In the genomic region with DNA sequence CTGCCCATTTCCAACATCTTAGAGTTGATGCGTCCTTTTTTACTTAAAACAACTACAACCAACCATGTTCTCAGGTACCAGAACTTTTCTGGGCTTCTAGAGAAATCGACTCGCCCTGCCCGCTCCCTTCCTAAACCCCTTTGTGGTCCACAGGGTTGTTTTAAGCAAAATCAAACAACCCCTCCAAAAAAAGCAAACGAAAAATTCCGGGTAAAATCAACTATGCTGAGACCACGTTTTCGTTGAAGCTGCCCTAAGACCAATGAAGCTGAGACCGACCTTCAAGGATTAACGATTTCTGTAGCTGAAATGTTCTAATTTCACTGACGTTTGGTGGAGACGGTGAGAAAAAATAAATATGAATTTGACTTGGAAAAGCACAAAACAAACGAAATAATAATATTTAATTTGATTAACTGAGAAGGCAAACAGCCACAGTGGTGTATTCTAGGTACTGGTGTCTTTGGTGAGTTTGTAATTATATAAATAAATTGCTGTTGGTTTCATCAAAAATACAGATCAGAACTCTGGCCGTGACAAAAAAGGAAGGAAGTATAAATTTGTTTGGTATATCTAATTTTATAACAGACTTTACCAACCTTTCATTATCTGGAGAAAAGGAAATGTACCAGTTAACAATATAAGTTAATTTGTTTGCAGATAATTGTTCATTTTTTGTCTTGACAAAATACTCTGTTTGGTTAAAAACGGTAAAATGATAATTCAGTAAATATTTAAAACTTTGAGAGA, we compare ENCODE assay signal across 1 cellular context.
TF ChIP-seq lines count a peak whose summit lies in the region.

No MANE protein-coding gene starts in this region.

TF ChIP-seq in GM23338, 12 proteins besides CTCF, POLR2A, EP300 and RAD21 (continued from another document):
- TF ChIP-seq, protein P1, sequence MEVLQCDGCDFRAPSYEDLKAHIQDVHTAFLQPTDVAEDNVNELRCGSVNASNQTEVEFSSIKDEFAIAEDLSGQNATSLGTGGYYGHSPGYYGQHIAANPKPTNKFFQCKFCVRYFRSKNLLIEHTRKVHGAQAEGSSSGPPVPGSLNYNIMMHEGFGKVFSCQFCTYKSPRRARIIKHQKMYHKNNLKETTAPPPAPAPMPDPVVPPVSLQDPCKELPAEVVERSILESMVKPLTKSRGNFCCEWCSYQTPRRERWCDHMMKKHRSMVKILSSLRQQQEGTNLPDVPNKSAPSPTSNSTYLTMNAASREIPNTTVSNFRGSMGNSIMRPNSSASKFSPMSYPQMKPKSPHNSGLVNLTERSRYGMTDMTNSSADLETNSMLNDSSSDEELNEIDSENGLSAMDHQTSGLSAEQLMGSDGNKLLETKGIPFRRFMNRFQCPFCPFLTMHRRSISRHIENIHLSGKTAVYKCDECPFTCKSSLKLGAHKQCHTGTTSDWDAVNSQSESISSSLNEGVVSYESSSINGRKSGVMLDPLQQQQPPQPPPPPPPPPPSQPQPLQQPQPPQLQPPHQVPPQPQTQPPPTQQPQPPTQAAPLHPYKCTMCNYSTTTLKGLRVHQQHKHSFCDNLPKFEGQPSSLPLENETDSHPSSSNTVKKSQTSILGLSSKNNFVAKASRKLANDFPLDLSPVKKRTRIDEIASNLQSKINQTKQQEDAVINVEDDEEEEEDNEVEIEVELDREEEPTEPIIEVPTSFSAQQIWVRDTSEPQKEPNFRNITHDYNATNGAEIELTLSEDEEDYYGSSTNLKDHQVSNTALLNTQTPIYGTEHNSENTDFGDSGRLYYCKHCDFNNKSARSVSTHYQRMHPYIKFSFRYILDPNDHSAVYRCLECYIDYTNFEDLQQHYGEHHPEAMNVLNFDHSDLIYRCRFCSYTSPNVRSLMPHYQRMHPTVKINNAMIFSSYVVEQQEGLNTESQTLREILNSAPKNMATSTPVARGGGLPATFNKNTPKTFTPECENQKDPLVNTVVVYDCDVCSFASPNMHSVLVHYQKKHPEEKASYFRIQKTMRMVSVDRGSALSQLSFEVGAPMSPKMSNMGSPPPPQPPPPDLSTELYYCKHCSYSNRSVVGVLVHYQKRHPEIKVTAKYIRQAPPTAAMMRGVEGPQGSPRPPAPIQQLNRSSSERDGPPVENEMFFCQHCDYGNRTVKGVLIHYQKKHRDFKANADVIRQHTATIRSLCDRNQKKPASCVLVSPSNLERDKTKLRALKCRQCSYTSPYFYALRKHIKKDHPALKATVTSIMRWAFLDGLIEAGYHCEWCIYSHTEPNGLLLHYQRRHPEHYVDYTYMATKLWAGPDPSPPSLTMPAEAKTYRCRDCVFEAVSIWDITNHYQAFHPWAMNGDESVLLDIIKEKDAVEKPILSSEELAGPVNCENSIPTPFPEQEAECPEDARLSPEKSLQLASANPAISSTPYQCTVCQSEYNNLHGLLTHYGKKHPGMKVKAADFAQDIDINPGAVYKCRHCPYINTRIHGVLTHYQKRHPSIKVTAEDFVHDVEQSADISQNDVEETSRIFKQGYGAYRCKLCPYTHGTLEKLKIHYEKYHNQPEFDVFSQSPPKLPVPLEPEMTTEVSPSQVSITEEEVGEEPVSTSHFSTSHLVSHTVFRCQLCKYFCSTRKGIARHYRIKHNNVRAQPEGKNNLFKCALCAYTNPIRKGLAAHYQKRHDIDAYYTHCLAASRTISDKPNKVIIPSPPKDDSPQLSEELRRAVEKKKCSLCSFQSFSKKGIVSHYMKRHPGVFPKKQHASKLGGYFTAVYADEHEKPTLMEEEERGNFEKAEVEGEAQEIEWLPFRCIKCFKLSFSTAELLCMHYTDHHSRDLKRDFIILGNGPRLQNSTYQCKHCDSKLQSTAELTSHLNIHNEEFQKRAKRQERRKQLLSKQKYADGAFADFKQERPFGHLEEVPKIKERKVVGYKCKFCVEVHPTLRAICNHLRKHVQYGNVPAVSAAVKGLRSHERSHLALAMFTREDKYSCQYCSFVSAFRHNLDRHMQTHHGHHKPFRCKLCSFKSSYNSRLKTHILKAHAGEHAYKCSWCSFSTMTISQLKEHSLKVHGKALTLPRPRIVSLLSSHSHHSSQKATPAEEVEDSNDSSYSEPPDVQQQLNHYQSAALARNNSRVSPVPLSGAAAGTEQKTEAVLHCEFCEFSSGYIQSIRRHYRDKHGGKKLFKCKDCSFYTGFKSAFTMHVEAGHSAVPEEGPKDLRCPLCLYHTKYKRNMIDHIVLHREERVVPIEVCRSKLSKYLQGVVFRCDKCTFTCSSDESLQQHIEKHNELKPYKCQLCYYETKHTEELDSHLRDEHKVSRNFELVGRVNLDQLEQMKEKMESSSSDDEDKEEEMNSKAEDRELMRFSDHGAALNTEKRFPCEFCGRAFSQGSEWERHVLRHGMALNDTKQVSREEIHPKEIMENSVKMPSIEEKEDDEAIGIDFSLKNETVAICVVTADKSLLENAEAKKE (CRISPR knock-in tag; IDR thresholded peaks at IDR 0.05), result no peak
- TF ChIP-seq, protein P2, sequence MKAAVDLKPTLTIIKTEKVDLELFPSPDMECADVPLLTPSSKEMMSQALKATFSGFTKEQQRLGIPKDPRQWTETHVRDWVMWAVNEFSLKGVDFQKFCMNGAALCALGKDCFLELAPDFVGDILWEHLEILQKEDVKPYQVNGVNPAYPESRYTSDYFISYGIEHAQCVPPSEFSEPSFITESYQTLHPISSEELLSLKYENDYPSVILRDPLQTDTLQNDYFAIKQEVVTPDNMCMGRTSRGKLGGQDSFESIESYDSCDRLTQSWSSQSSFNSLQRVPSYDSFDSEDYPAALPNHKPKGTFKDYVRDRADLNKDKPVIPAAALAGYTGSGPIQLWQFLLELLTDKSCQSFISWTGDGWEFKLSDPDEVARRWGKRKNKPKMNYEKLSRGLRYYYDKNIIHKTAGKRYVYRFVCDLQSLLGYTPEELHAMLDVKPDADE (IDR thresholded peaks at IDR 0.05), result no peak
- TF ChIP-seq EZH2phosphoT487 (IDR thresholded peaks at IDR 0.05; ENCODE audit: unreplicated experiment) (no peak), EZH2 (IDR thresholded peaks at IDR 0.05; ENCODE audit: low read depth, unreplicated experiment) (no peak)
- TF ChIP-seq, protein P3, sequence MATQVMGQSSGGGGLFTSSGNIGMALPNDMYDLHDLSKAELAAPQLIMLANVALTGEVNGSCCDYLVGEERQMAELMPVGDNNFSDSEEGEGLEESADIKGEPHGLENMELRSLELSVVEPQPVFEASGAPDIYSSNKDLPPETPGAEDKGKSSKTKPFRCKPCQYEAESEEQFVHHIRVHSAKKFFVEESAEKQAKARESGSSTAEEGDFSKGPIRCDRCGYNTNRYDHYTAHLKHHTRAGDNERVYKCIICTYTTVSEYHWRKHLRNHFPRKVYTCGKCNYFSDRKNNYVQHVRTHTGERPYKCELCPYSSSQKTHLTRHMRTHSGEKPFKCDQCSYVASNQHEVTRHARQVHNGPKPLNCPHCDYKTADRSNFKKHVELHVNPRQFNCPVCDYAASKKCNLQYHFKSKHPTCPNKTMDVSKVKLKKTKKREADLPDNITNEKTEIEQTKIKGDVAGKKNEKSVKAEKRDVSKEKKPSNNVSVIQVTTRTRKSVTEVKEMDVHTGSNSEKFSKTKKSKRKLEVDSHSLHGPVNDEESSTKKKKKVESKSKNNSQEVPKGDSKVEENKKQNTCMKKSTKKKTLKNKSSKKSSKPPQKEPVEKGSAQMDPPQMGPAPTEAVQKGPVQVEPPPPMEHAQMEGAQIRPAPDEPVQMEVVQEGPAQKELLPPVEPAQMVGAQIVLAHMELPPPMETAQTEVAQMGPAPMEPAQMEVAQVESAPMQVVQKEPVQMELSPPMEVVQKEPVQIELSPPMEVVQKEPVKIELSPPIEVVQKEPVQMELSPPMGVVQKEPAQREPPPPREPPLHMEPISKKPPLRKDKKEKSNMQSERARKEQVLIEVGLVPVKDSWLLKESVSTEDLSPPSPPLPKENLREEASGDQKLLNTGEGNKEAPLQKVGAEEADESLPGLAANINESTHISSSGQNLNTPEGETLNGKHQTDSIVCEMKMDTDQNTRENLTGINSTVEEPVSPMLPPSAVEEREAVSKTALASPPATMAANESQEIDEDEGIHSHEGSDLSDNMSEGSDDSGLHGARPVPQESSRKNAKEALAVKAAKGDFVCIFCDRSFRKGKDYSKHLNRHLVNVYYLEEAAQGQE (IDR thresholded peaks at IDR 0.05; ENCODE audit: unreplicated experiment), result no peak
